In genomic region chr9:131701434-131701781, GRCh38 we compare ENCODE assay signal across 1 cellular context.
TF ChIP-seq lines count a peak whose summit lies in the region.

No MANE protein-coding gene starts in this region.

TF ChIP-seq in K562, 482 proteins besides CTCF, POLR2A, EP300 and RAD21:
- TF ChIP-seq CEBPG (CRISPR knock-in tag; IDR thresholded peaks at IDR 0.05) (no peak), CEBPG (tag; conservative IDR thresholded peaks at IDR 0.05 in 1 of 2, IDR thresholded peaks at IDR 0.05 in 1 of 2) (peak; percentile 78 to 94), ZKSCAN8 (CRISPR knock-in tag; IDR thresholded peaks at IDR 0.05) (no peak), POLR2AphosphoS5 (IDR thresholded peaks at IDR 0.05; ENCODE audit: control insufficient read depth, insufficient read depth, low read depth, low read length) (no peak), CEBPB (tag; IDR thresholded peaks at IDR 0.05) (peak; percentile 90), ATF3 (IDR thresholded peaks at IDR 0.05) (peak; percentile 64; the same call in 1 of the 2 replicates), ATF3 (CRISPR knock-in tag; conservative IDR thresholded peaks at IDR 0.05) (no peak), TCF7 (IDR thresholded peaks at IDR 0.05; ENCODE audit: borderline replicate concordance) (no peak)
TF ChIP-seq in K562: peak in this region for 3.
